13 cellular contexts compared by ENCODE assay signal in the genomic region with DNA sequence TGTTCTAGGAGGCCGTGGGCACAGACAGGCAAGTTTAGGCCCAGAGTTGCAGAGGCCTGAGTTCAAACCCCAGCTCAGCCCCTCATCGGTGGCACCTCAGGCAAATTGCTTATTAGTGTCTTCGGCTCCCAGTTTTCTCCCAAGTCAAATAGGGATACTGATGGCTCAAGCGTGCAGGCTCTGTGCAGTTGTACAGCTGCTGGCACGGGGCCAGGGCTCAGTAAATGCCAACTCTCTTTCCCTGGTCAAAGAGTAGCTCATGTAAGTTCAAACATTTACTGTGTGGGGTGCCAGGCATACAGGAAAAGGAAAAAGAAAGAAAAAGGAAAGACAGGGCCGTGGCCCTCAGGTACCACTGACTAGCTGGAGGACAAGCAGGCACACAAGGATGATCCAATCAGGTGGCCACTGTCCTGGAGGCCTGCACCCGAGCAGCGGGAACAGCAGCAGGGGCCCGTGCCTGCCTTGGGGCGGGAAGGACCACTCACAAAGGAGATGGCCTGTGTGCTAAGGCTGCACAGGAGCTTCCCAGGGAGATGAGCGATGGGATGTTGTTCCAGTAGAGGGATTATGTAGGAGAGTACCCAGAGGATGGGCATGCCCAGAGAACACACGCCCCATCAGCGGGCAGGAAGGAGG.
DNase-seq lines count a peak whose midpoint lies in the region; ATAC-seq, FAIRE-seq and TF ChIP-seq lines count a peak whose summit lies in the region.
"Had no signal": no experiment of that assay in that cellular context is flagged by ENCODE, and none has a peak within 500 bp of the region (broad histone marks: within the 10 kb centered on the region; RNA-seq: fewer than 3 reads in every experiment).

No MANE protein-coding gene starts in this region.

- DNase-seq in HepG2 (ENCODE audit: low spot score) (no peak), endothelial cell of umbilical vein (ENCODE audit: low read depth, low spot score) (no peak), SHP77 treated with DMSO at 0.1 percent for 48 hours (lab: John Stamatoyannopoulos, UW) (no peak), NCI-H2029 treated with DMSO at 0.1 percent for 48 hours (lab: John Stamatoyannopoulos, UW) (no peak), dedifferentiated amniotic fluid mesenchymal stem cell (ENCODE audit: extremely low spot score) (no peak)
- DNase-seq: BE2C, MM.1S, NCI-H2171 had no signal

- intact Hi-C loops in HepG2 (cut with micrococcal nuclease; ENCODE audit: unreplicated experiment), result no loop called here
- intact Hi-C loops in endothelial cell of umbilical vein (cut with micrococcal nuclease), result no loop called here

- in situ Hi-C loops in HepG2 (cut with HindIII; ENCODE audit: extremely low pct_ligation_motif_present, low pct_unique_long_range_greater_than_20kb), result no loop called here

- TF ChIP-seq EP300 in HepG2 (IDR thresholded peaks at IDR 0.05; ENCODE audit: low read depth in 2 of 2, low read length in 2 of 2) (no peak), HepG2 (CRISPR knock-in tag; IDR thresholded peaks at IDR 0.05; ENCODE audit: borderline replicate concordance) (no peak)

- H3K4me1 ChIP-seq in liver (ENCODE audit: control insufficient read depth in 4 of 4, insufficient read depth in 4 of 4, low read length in 3 of 4) (peaks cover 34 to 82% (median 77%) of the 10 kb centered on the region in 4 donors), HepG2 (ENCODE audit: insufficient read depth, low read length) (no peaks in the 10 kb centered on the region), endothelial cell of umbilical vein (ENCODE audit: control insufficient read depth, extremely low read depth, insufficient read depth, low read length) (no peaks in the 10 kb centered on the region), neutrophil (ENCODE audit: control insufficient read depth in 1 of 2, insufficient read depth in 1 of 2, low read depth in 1 of 2, low read length in 1 of 2) (peaks cover 35% of the 10 kb centered on the region in 2 experiments)

- BruUV-seq in HepG2 (replicated peaks; lab: Mats Ljungman, UMichigan) (no TSS peak), endothelial cell of umbilical vein (replicated peaks; lab: Mats Ljungman, UMichigan) (no TSS peak)

- H3K9me1 ChIP-seq in endothelial cell of umbilical vein (replicated peaks; ENCODE audit: control insufficient read depth, extremely low read depth, insufficient read depth, low read length), result no peaks in the 10 kb centered on the region

- 55% methylated on average over 13 of the region's 13 CpGs for WGBS in liver
- 99% methylated on average over 12 of the region's 13 CpGs for WGBS in HepG2 (ENCODE audit: low lambda C conversion rate)

- no peak overlapping the region for H3K4me2 ChIP-seq in HepG2 (ENCODE audit: low read depth, low read length)
- no peak overlapping the region for H3K4me2 ChIP-seq in endothelial cell of umbilical vein (ENCODE audit: insufficient read depth, low read length)

- H3K9ac ChIP-seq in liver (ENCODE audit: low read depth in 1 of 2, low read length in 2 of 2) (peak overlapping the region in 1 of 2 donors; percentile 60), HepG2 (ENCODE audit: insufficient read depth, low read depth, low read length) (no peak overlapping the region), endothelial cell of umbilical vein (replicated peaks; ENCODE audit: extremely low read depth, insufficient read depth, low read length) (no peak overlapping the region)

- no peaks in the 10 kb centered on the region for H4K20me1 ChIP-seq in HepG2 (ENCODE audit: insufficient read depth, low read length)
- H4K20me1 ChIP-seq in endothelial cell of umbilical vein (replicated peaks; ENCODE audit: control insufficient read depth, extremely low read depth, insufficient read depth, low read length), result no peaks in the 10 kb centered on the region

- FAIRE-seq in HepG2 (lab: Jason Lieb, UNC), result no peak
- FAIRE-seq in endothelial cell of umbilical vein (lab: Jason Lieb, UNC), result peak; percentile 8
- FAIRE-seq: GM19239 had no signal

- no peak for TF ChIP-seq POLR2A in HepG2 (IDR thresholded peaks at IDR 0.05; ENCODE audit: insufficient read depth in 1 of 2, low read depth in 2 of 2, low read length in 2 of 2)
- no peak for TF ChIP-seq POLR2A in endothelial cell of umbilical vein (IDR thresholded peaks at IDR 0.05; ENCODE audit: low read depth, low read length)

- H3K9me3 ChIP-seq in liver (ENCODE audit: control insufficient read depth in 4 of 4, low read length in 3 of 4) (no peaks in the 10 kb centered on the region), HepG2 (ENCODE audit: low read length) (no peaks in the 10 kb centered on the region), endothelial cell of umbilical vein (replicated peaks; ENCODE audit: control insufficient read depth, insufficient read depth, low read length) (no peaks in the 10 kb centered on the region), neutrophil (no peaks in the 10 kb centered on the region)
- H3K9me3 ChIP-seq: BE2C had no signal

- no peaks in the 10 kb centered on the region for H3K27me3 ChIP-seq in liver (ENCODE audit: control insufficient read depth in 4 of 4, insufficient read depth in 4 of 4, low read length in 3 of 4)
- no peaks in the 10 kb centered on the region for H3K27me3 ChIP-seq in HepG2 (ENCODE audit: control insufficient read depth in 1 of 2, insufficient read depth in 2 of 2, low read length in 2 of 2)
- H3K27me3 ChIP-seq in endothelial cell of umbilical vein (ENCODE audit: control insufficient read depth in 2 of 2, insufficient read depth in 2 of 2, low read length in 2 of 2), result no peaks in the 10 kb centered on the region
- H3K27me3 ChIP-seq in neutrophil, result no peaks in the 10 kb centered on the region
- H3K27me3 ChIP-seq: BE2C, dorsolateral prefrontal cortex had no signal

- CTCF ChIA-PET in HepG2 (lab: Yijun Ruan, JAX; ENCODE audit: low intra/inter-chr PET ratio, low total read pairs), result no interaction called here
- CTCF ChIA-PET in endothelial cell of umbilical vein (lab: Charles Lee), result interaction anchor here (1.2 to 4.3 kb wide), 4 partner anchors 10 to 102 kb away, joined by 3 to 65 read pairs (median 5); no protein-coding TSS in a partner anchor

- H2AFZ ChIP-seq in HepG2 (ENCODE audit: low read length) (no peak overlapping the region), endothelial cell of umbilical vein (ENCODE audit: low read depth, low read length) (no peak overlapping the region)

- no peaks in the 10 kb centered on the region for H3K79me2 ChIP-seq in HepG2 (ENCODE audit: insufficient read depth, low read length)
- H3K79me2 ChIP-seq in endothelial cell of umbilical vein (ENCODE audit: control insufficient read depth, insufficient read depth, low read length), result no peaks in the 10 kb centered on the region

- TF ChIP-seq CTCF in liver (IDR thresholded peaks at IDR 0.05; ENCODE audit: low read depth, low read length, missing input control) (no peak), HepG2 (CRISPR knock-in tag; IDR thresholded peaks at IDR 0.05) (no peak), endothelial cell of umbilical vein (IDR thresholded peaks at IDR 0.05; ENCODE audit: extremely low read depth in 1 of 2, insufficient read depth in 1 of 2, low read depth in 1 of 2, low read length in 2 of 2) (no peak), neutrophil (IDR thresholded peaks at IDR 0.05) (no peak)

- H3K4me3 ChIP-seq in liver (ENCODE audit: low read depth in 1 of 3, low read length in 3 of 3), result no peak overlapping the region
- no peak overlapping the region for H3K4me3 ChIP-seq in HepG2 (replicated peaks in 1 of 3; ENCODE audit: insufficient read depth in 1 of 3, low read depth in 2 of 3, low read length in 3 of 3)
- no peak overlapping the region for H3K4me3 ChIP-seq in endothelial cell of umbilical vein (replicated peaks in 1 of 3; ENCODE audit: insufficient read depth in 1 of 3, low read depth in 1 of 3, low read length in 3 of 3)
- H3K4me3 ChIP-seq in neutrophil (ENCODE audit: low read depth in 1 of 2, low read length in 1 of 2), result no peak overlapping the region
- H3K4me3 ChIP-seq: dorsolateral prefrontal cortex had no signal

- peak overlapping the region; percentile 81 to 83 for H3K27ac ChIP-seq in liver (ENCODE audit: low read depth in 1 of 2, low read length in 2 of 2)
- no peak overlapping the region for H3K27ac ChIP-seq in HepG2 (ENCODE audit: extremely low read length, insufficient read depth, low read length)
- H3K27ac ChIP-seq in endothelial cell of umbilical vein (ENCODE audit: insufficient read depth, low read depth, low read length), result no peak overlapping the region
- H3K27ac ChIP-seq in neutrophil, result peak overlapping the region; percentile 69

- POLR2A ChIA-PET in HepG2 (lab: Yijun Ruan, JAX) (no interaction called here), endothelial cell of umbilical vein (lab: Charles Lee) (no interaction called here)

- dilution Hi-C loops in endothelial cell of umbilical vein (cut with MboI; ENCODE audit: extremely low pct_ligation_motif_present, low sequenced_read_pairs), result no loop called here

- TF ChIP-seq RAD21 in liver (IDR thresholded peaks at IDR 0.05), result peak; percentile 40 to 55
- no peak for TF ChIP-seq RAD21 in HepG2 (CRISPR knock-in tag; IDR thresholded peaks at IDR 0.05)

- ATAC-seq in HepG2 (no peak), GM21619 (IDR thresholded peaks at IDR 0.05; ENCODE audit: unreplicated experiment) (no peak)

- H3K36me3 ChIP-seq in liver (ENCODE audit: control insufficient read depth in 4 of 4, insufficient read depth in 3 of 4, low read depth in 1 of 4, low read length in 3 of 4) (peaks cover 3 to 25% (median 17%) of the 10 kb centered on the region in 4 donors), HepG2 (replicated peaks in 1 of 2; ENCODE audit: control insufficient read depth in 1 of 2, insufficient read depth in 2 of 2, low read length in 2 of 2) (peaks cover 8 to 37% of the 10 kb centered on the region in 2 experiments; a peak in 4 of 5 replicates), endothelial cell of umbilical vein (ENCODE audit: control insufficient read depth in 2 of 2, extremely low read depth in 1 of 2, insufficient read depth in 2 of 2, low read length in 2 of 2) (peaks cover 6 to 30% of the 10 kb centered on the region in 2 experiments), neutrophil (peaks cover 81% of the 10 kb centered on the region)

TF ChIP-seq in liver, 16 proteins besides CTCF, POLR2A, EP300 and RAD21 (continues in another document):
- TF ChIP-seq NR2F2 (IDR thresholded peaks at IDR 0.05) (no peak), TAF1 (conservative IDR thresholded peaks at IDR 0.05) (no peak), GABPA (IDR thresholded peaks at IDR 0.05 in 1 of 2, conservative IDR thresholded peaks at IDR 0.05 in 1 of 2) (no peak), SP1 (IDR thresholded peaks at IDR 0.05) (peak; percentile 77)

TF ChIP-seq in HepG2, 621 proteins besides CTCF, POLR2A, EP300 and RAD21 (continues in another document):
- no peak for TF ChIP-seq RBM39 (IDR thresholded peaks at IDR 0.05; ENCODE audit: low read depth, low read length, poor library complexity, severe bottlenecking)
- TF ChIP-seq SMARCE1 (IDR thresholded peaks at IDR 0.05; ENCODE audit: borderline replicate concordance), result no peak
- TF ChIP-seq ZNF790 (CRISPR knock-in tag; IDR thresholded peaks at IDR 0.05; ENCODE audit: borderline replicate concordance), result no peak

TF ChIP-seq in endothelial cell of umbilical vein, 7 proteins besides CTCF, POLR2A, EP300 and RAD21 (continues in another document):
- TF ChIP-seq GATA2 (IDR thresholded peaks at IDR 0.05; ENCODE audit: insufficient read depth, insufficient read length, low read depth, low read length), result no peak

Comparison
In these comparisons a context has a peak if more than half of its experiments do, and no peak if none do; other contexts are left out.
1. H3K27ac ChIP-seq: peak in liver (2 of 2) and neutrophil (single experiment); none in HepG2 (single experiment) and endothelial cell of umbilical vein (single experiment).